ENCODE assay signal across 10 cellular contexts in genomic region chr17:44733753-44734152, GRCh38. TPM values are rescaled to one million over a fixed set of nuclear protein-coding genes. Genes with fewer than 3 reads are reported as not detected.
DNase-seq lines count a peak whose midpoint lies in the region; ATAC-seq, FAIRE-seq and TF ChIP-seq lines count a peak whose summit lies in the region.
"Had no signal": no experiment of that assay in that cellular context is flagged by ENCODE, and none has a peak within 500 bp of the region (broad histone marks: within the 10 kb centered on the region; RNA-seq: fewer than 3 reads in every experiment).

No MANE protein-coding gene starts in this region.

- H3K27me3 ChIP-seq in heart left ventricle (no peaks in the 10 kb centered on the region), GM23248 (replicated peaks; ENCODE audit: insufficient read depth) (no peaks in the 10 kb centered on the region)

- TF ChIP-seq CTCF in heart left ventricle (IDR thresholded peaks at IDR 0.05) (peak in 7 of 12 donors; percentile 16 to 46 (median 33)), OCI-LY7 (conservative IDR thresholded peaks at IDR 0.05; ENCODE audit: low read length) (peak; percentile 64)

- no peaks in the 10 kb centered on the region for H3K9me2 ChIP-seq in OCI-LY7 (ENCODE audit: insufficient read depth, low read length)
- H3K9me2 ChIP-seq in GM23248 (ENCODE audit: insufficient read depth) = no peaks in the 10 kb centered on the region

- H3K4me2 ChIP-seq in OCI-LY7 (ENCODE audit: low read length) (no peak overlapping the region), GM23248 (ENCODE audit: unreplicated experiment) (no peak overlapping the region)

- DNase-seq in heart left ventricle (peak in 1 of 5 donors; percentile 37), Right ventricle myocardium superior (no peak), OCI-LY7 (ENCODE audit: low spot score) (peak; percentile 13), urothelium cell line (ENCODE audit: low spot score) (no peak), occipital lobe (lab: John Stamatoyannopoulos, UW) (no peak), GM23248 (no peak)
- DNase-seq: stimulated activated naive CD4-positive, alpha-beta T cell had no signal

- no TSS peak for BruUV-seq in OCI-LY7 (replicated peaks; lab: Mats Ljungman, UMichigan)

- H3K27ac ChIP-seq in heart left ventricle (no peak overlapping the region), OCI-LY7 (ENCODE audit: low read depth, low read length, poor library complexity, severe bottlenecking) (no peak overlapping the region), GM23248 (no peak overlapping the region)
- H3K27ac ChIP-seq: SK-N-MC had no signal

- in situ Hi-C loops in GM23248 (cut with MboI) = no loop called here

- H3K9me3 ChIP-seq in heart left ventricle (no peaks in the 10 kb centered on the region), OCI-LY7 (ENCODE audit: low read length) (no peaks in the 10 kb centered on the region), GM23248 (ENCODE audit: low read depth) (no peaks in the 10 kb centered on the region)

- H4K20me1 ChIP-seq in OCI-LY7 (ENCODE audit: insufficient read depth, low read length) (no peaks in the 10 kb centered on the region), GM23248 (ENCODE audit: insufficient read depth) (no peaks in the 10 kb centered on the region)

- no peak overlapping the region for H3K9ac ChIP-seq in GM23248

- no peaks in the 10 kb centered on the region for H3F3A ChIP-seq in GM23248 (ENCODE audit: insufficient read depth)

- WGBS in heart left ventricle, 4 donors = 67 to 72% (median 68%) methylated on average over 5 of the region's 5 CpGs
- WGBS in GM23248 (ENCODE audit: low coverage in 1 of 2, low lambda C conversion rate in 2 of 2, missing lambda C conversion rate in 2 of 2), 2 experiments = 90% methylated on average over 5 of the region's 5 CpGs

- peaks cover 0 to 26% (median 8%) of the 10 kb centered on the region in 9 donors for H3K36me3 ChIP-seq in heart left ventricle
- H3K36me3 ChIP-seq in OCI-LY7 (ENCODE audit: insufficient read depth, low read length) = peaks cover 58% of the 10 kb centered on the region
- H3K36me3 ChIP-seq in GM23248 (ENCODE audit: low read depth) = no peaks in the 10 kb centered on the region

- FAIRE-seq in urothelium cell line (lab: Jason Lieb, UNC) = peak; percentile 81

- ATAC-seq in heart left ventricle = peak; percentile 58 to 81 (median 65)
- no peak for ATAC-seq in Right ventricle myocardium superior (ENCODE audit: poor library complexity)
- peak; percentile 33 for ATAC-seq in esophagus mucosa
- no peak for ATAC-seq in GM18511 (IDR thresholded peaks at IDR 0.05; ENCODE audit: unreplicated experiment)

- TF ChIP-seq POLR2A in heart left ventricle (IDR thresholded peaks at IDR 0.05) = no peak

- no peak overlapping the region for H2AFZ ChIP-seq in OCI-LY7 (ENCODE audit: low read length)
- H2AFZ ChIP-seq in GM23248 = no peak overlapping the region

- POLR2A ChIA-PET in OCI-LY7 (lab: Charles Lee) = no interaction called here

- CTCF ChIA-PET in OCI-LY7 (lab: Charles Lee; ENCODE audit: unreplicated experiment) = no interaction called here

- intact Hi-C loops in heart left ventricle (cut with DNase I) = no loop called here
- intact Hi-C loops in Right ventricle myocardium superior (cut with DNase I) = no loop called here
- intact Hi-C loops in OCI-LY7 (cut with micrococcal nuclease; ENCODE audit: unreplicated experiment) = no loop called here

- no peak overlapping the region for H3K4me3 ChIP-seq in heart left ventricle
- no peak overlapping the region for H3K4me3 ChIP-seq in OCI-LY7 (ENCODE audit: low read depth, low read length, poor library complexity, severe bottlenecking)
- no peak overlapping the region for H3K4me3 ChIP-seq in GM23248
- H3K4me3 ChIP-seq: SK-N-MC had no signal

- no peaks in the 10 kb centered on the region for H3K79me2 ChIP-seq in OCI-LY7 (ENCODE audit: insufficient read depth, low read depth, low read length)
- H3K79me2 ChIP-seq in GM23248 (ENCODE audit: insufficient read depth) = no peaks in the 10 kb centered on the region

- H3K4me1 ChIP-seq in heart left ventricle (no peaks in the 10 kb centered on the region), OCI-LY7 (ENCODE audit: insufficient read depth, low read length, poor library complexity, severe bottlenecking) (no peaks in the 10 kb centered on the region), GM23248 (ENCODE audit: insufficient read depth) (no peaks in the 10 kb centered on the region)

RNA-seq across cellular contexts. Expression of gene ADAM11, which starts 25.0 kb away (rescaled TPM):
- 10 to 100 TPM in 6 of 9 donors, 1 to 10 TPM in 3; 6.6 to 24.6 (median 12.6) TPM for total RNA-seq in heart left ventricle
- polyA plus RNA-seq in heart left ventricle = 1 to 10 TPM; 1.8 to 9.3 TPM
- 18.5 TPM for total RNA-seq in Right ventricle myocardium superior
- total RNA-seq in OCI-LY7 (2014; rRNA removed; shearing (Covaris generic)) = 2.1 and 3.3 TPM in 2 replicates
- total RNA-seq in OCI-LY7 (2022) = 1.1 and 1.4 TPM in 2 replicates
- total RNA-seq in esophagus mucosa = 0.96 TPM
- total RNA-seq in occipital lobe = 19.0 TPM
- total RNA-seq in GM23248 (2014; rRNA removed; shearing (Covaris generic)) = 0.22 and 0.63 TPM in 2 replicates
- polyA plus RNA-seq in GM23248 (2016; fragmentation: Nextera tagmentation; extraction: Ambion mirVana) = 0.09 and 0.20 TPM in 2 replicates

RNA-seq across cellular contexts. Expression of gene DBF4B, which starts 25.3 kb away (rescaled TPM):
- 1 to 10 TPM; 1.4 to 5.3 (median 4.2) TPM for total RNA-seq in heart left ventricle
- polyA plus RNA-seq in heart left ventricle = 1 to 10 TPM; 3.4 to 3.8 TPM
- total RNA-seq in Right ventricle myocardium superior = 5.0 TPM
- 18.1 and 24.3 TPM in 2 replicates for total RNA-seq in OCI-LY7 (2014; rRNA removed; shearing (Covaris generic))
- total RNA-seq in OCI-LY7 (2022) = 45.8 and 49.2 TPM in 2 replicates
- 3.9 TPM for total RNA-seq in esophagus mucosa
- total RNA-seq in occipital lobe = 3.1 TPM
- 3.8 and 6.5 TPM in 2 replicates for total RNA-seq in GM23248 (2014; rRNA removed; shearing (Covaris generic))
- 2.6 and 3.2 TPM in 2 replicates for polyA plus RNA-seq in GM23248 (2016; fragmentation: Nextera tagmentation; extraction: Ambion mirVana)

RNA-seq across cellular contexts. Expression of gene CCDC43, which starts 44.2 kb away (rescaled TPM):
- total RNA-seq in heart left ventricle (10 to 100 TPM; 19.0 to 32.9 (median 29.0) TPM), Right ventricle myocardium superior (26.4 TPM), OCI-LY7 (2022) (30.3 and 35.6 TPM in 2 replicates), esophagus mucosa (19.0 TPM), occipital lobe (39.1 TPM)
- polyA plus RNA-seq in heart left ventricle (10 to 100 TPM; 20.9 to 21.8 TPM), GM23248 (2016; fragmentation: Nextera tagmentation; extraction: Ambion mirVana) (33.7 and 34.9 TPM in 2 replicates)
- 33.2 and 42.4 TPM in 2 replicates for total RNA-seq in OCI-LY7 (2014; rRNA removed; shearing (Covaris generic))
- 25.7 and 31.0 TPM in 2 replicates for total RNA-seq in GM23248 (2014; rRNA removed; shearing (Covaris generic))

Comparison
In these comparisons a context has a peak if more than half of its experiments do, and no peak if none do; other contexts are left out.
1. ATAC-seq: peak in heart left ventricle (4 of 4) and esophagus mucosa (single experiment); none in Right ventricle myocardium superior (single experiment) and GM18511 (single experiment).